19 cellular contexts compared by ENCODE assay signal in the genomic region with DNA sequence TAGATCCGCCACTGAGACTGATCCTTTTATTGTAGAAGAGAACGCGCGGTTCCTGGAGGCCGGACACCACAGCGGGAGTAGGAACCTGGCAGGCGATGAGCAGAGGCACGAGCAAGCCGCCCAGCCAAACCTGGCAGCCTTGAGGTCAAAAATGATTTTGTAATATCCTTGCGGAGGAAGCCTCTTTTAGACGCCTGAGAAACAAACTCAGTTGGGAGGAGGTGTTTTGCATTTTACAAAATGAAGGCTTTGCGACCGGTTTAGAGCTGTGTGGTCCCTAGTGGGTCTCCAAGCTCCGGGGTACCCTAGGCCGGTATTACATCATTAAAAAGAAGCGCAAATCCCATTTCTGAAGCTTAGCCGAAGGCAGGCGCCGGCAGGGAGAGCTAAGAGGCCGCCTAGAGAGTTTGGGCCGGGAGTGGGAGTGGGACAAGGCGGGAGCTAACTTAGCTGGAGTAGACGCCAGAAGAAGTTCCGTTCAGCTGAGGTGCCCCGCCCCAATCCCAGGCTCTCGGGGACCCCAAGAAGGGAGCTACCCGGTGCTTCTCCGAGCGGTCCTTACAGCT. TPM values are rescaled to one million over a fixed set of nuclear protein-coding genes. Genes with fewer than 3 reads are reported as not detected.
A peak's percentile ranks its signal among the peaks of the same experiment; 100 is the strongest.
DNase-seq lines count a peak whose midpoint lies in the region; ATAC-seq and TF ChIP-seq lines count a peak whose summit lies in the region.
"Had no signal": no experiment of that assay in that cellular context is flagged by ENCODE, and none has a peak within 500 bp of the region (broad histone marks: within the 10 kb centered on the region; RNA-seq: fewer than 3 reads in every experiment).

No MANE protein-coding gene starts in this region.

- H3K27ac Mint-ChIP-seq in activated CD8-positive, alpha-beta T cell treated with anti-CD3 and anti-CD28 coated beads, Interleukin-2, amount 10 ng/mL, durations not matched to agents 7 days and 5 days = peak overlapping the region; percentile 19
- no peak overlapping the region for H3K27ac Mint-ChIP-seq in activated CD8-positive, alpha-beta T cell treated with anti-CD3 and anti-CD28 coated beads for 36 hours
- H3K27ac Mint-ChIP-seq: activated naive CD4-positive, alpha-beta T cell treated with anti-CD3 and anti-CD28 coated beads for 36 hours; stimulated activated memory B cell treated with anti-CD40 and anti-IgM and Interleukin-4, amounts not matched to agents 10 μg/mL and 1 μg/mL and 100 μg/mL, for 72 hours had no signal

- CTCF ChIA-PET in activated CD8-positive, alpha-beta T cell treated with anti-CD3 and anti-CD28 coated beads, Interleukin-2, amount 10 ng/mL, durations not matched to agents 7 days and 5 days (lab: Charles Lee) = no interaction called here
- CTCF ChIA-PET in activated CD8-positive, alpha-beta T cell treated with anti-CD3 and anti-CD28 coated beads for 36 hours (lab: Charles Lee) = no interaction called here

- intact Hi-C loops in activated CD8-positive, alpha-beta T cell treated with anti-CD3 and anti-CD28 coated beads for 36 hours (cut with micrococcal nuclease) = loop anchor here (10.0 kb wide), 1 partner anchor 911 kb away; a partner anchor contains a TSS
- intact Hi-C loops in heart left ventricle (cut with DNase I) = loop anchor here in 2 of 10 donors (5.0 to 10.0 kb wide), 3 partner anchors 121 to 341 kb away; no protein-coding TSS in a partner anchor
- intact Hi-C loops in tibial artery (cut with DNase I; ENCODE audit: low total_unique reads) = no loop called here
- intact Hi-C loops in ascending aorta (cut with DNase I) = loop anchor here (10.0 kb wide), 1 partner anchor 1571 kb away; a partner anchor contains a TSS

- H3K27me3 Mint-ChIP-seq in activated CD8-positive, alpha-beta T cell treated with anti-CD3 and anti-CD28 coated beads, Interleukin-2, amount 10 ng/mL, durations not matched to agents 7 days and 5 days (ENCODE audit: low read depth) = peaks cover 65% of the 10 kb centered on the region
- peaks cover 66% of the 10 kb centered on the region for H3K27me3 Mint-ChIP-seq in activated CD8-positive, alpha-beta T cell treated with anti-CD3 and anti-CD28 coated beads for 36 hours

- no peak overlapping the region for H3K4me3 Mint-ChIP-seq in activated CD8-positive, alpha-beta T cell treated with anti-CD3 and anti-CD28 coated beads, Interleukin-2, amount 10 ng/mL, durations not matched to agents 7 days and 5 days
- H3K4me3 Mint-ChIP-seq in activated CD8-positive, alpha-beta T cell treated with anti-CD3 and anti-CD28 coated beads for 36 hours = no peak overlapping the region
- H3K4me3 Mint-ChIP-seq: activated naive CD4-positive, alpha-beta T cell treated with anti-CD3 and anti-CD28 coated beads for 36 hours; stimulated activated memory B cell treated with anti-CD40 and anti-IgM and Interleukin-4, amounts not matched to agents 10 μg/mL and 1 μg/mL and 100 μg/mL, for 72 hours had no signal

- peak overlapping the region in 7 of 12 donors; percentile 2 to 45 (median 23) for H3K27ac ChIP-seq in heart left ventricle
- peak overlapping the region; percentile 99 to 100 for H3K27ac ChIP-seq in tibial artery
- H3K27ac ChIP-seq in ascending aorta = no peak overlapping the region
- H3K27ac ChIP-seq: psoas muscle, upper lobe of right lung had no signal

- H3K27me3 ChIP-seq in heart left ventricle = peaks cover 9 to 100% (median 80%) of the 10 kb centered on the region in 9 donors
- H3K27me3 ChIP-seq in tibial artery = no peaks in the 10 kb centered on the region
- no peaks in the 10 kb centered on the region for H3K27me3 ChIP-seq in ascending aorta

- no peak for ATAC-seq in activated CD8-positive, alpha-beta T cell treated with anti-CD3 and anti-CD28 coated beads, Interleukin-2, amount 10 ng/mL, durations not matched to agents 7 days and 5 days
- no peak for ATAC-seq in activated CD8-positive, alpha-beta T cell treated with anti-CD3 and anti-CD28 coated beads for 36 hours
- ATAC-seq in heart left ventricle (no peak), HG03469 (IDR thresholded peaks at IDR 0.05; ENCODE audit: unreplicated experiment) (no peak)
- ATAC-seq: A549; K562; PC-3; psoas muscle; stimulated activated memory B cell treated with anti-CD40 and anti-IgM and Interleukin-4, amounts not matched to agents 10 μg/mL and 1 μg/mL and 100 μg/mL, for 72 hours; upper lobe of right lung had no signal

- peaks cover 10% of the 10 kb centered on the region for H3K4me1 Mint-ChIP-seq in activated CD8-positive, alpha-beta T cell treated with anti-CD3 and anti-CD28 coated beads, Interleukin-2, amount 10 ng/mL, durations not matched to agents 7 days and 5 days (ENCODE audit: low read depth)
- peaks cover 6% of the 10 kb centered on the region for H3K4me1 Mint-ChIP-seq in activated CD8-positive, alpha-beta T cell treated with anti-CD3 and anti-CD28 coated beads for 36 hours (ENCODE audit: low read depth)

- peaks cover 15% of the 10 kb centered on the region for H3K36me3 Mint-ChIP-seq in activated CD8-positive, alpha-beta T cell treated with anti-CD3 and anti-CD28 coated beads, Interleukin-2, amount 10 ng/mL, durations not matched to agents 7 days and 5 days (ENCODE audit: low read depth)
- H3K36me3 Mint-ChIP-seq in activated CD8-positive, alpha-beta T cell treated with anti-CD3 and anti-CD28 coated beads for 36 hours (ENCODE audit: low read depth) = peaks cover 4% of the 10 kb centered on the region
- H3K36me3 Mint-ChIP-seq: stimulated activated memory B cell treated with anti-CD40 and anti-IgM and Interleukin-4, amounts not matched to agents 10 μg/mL and 1 μg/mL and 100 μg/mL, for 72 hours had no signal

- H3K4me3 ChIP-seq in heart left ventricle (no peak overlapping the region), tibial artery (peak overlapping the region in 1 of 2 donors; percentile 25), ascending aorta (no peak overlapping the region)
- H3K4me3 ChIP-seq: A549, K562, psoas muscle, upper lobe of right lung had no signal

- DNase-seq in activated CD8-positive, alpha-beta T cell treated with anti-CD3 and anti-CD28 coated beads, Interleukin-2, amount 10 ng/mL, durations not matched to agents 7 days and 5 days = no peak
- no peak for DNase-seq in activated CD8-positive, alpha-beta T cell treated with anti-CD3 and anti-CD28 coated beads for 36 hours
- DNase-seq in heart left ventricle (peak in 3 of 5 donors; percentile 37 to 67 (median 45)), left kidney (ENCODE audit: low read depth, low spot score) (peak; percentile 29), tibial artery (peak; percentile 25 to 70), AG08395 (ENCODE audit: low spot score) (no peak), ascending aorta (ENCODE audit: low spot score in 2 of 2) (no peak)
- DNase-seq: activated naive CD4-positive, alpha-beta T cell treated with anti-CD3 and anti-CD28 coated beads for 36 hours; C1 segment of cervical spinal cord; effector CD8-positive, alpha-beta T cell; NCI-H526; PC-3; T1000; upper lobe of right lung had no signal

- POLR2A ChIA-PET in activated CD8-positive, alpha-beta T cell treated with anti-CD3 and anti-CD28 coated beads, Interleukin-2, amount 10 ng/mL, durations not matched to agents 7 days and 5 days (lab: Charles Lee) = no interaction called here
- POLR2A ChIA-PET in activated CD8-positive, alpha-beta T cell treated with anti-CD3 and anti-CD28 coated beads for 36 hours (lab: Charles Lee) = no interaction called here

- H3K4me1 ChIP-seq in heart left ventricle (peaks cover 0 to 19% (median 0%) of the 10 kb centered on the region in 12 donors), tibial artery (peaks cover 0 to 24% (median 4%) of the 10 kb centered on the region in 4 donors), ascending aorta (no peaks in the 10 kb centered on the region)
- H3K4me1 ChIP-seq: psoas muscle had no signal

- no peak for TF ChIP-seq POLR2A in heart left ventricle (IDR thresholded peaks at IDR 0.05)

- no peak for TF ChIP-seq CTCF in activated CD8-positive, alpha-beta T cell treated with anti-CD3 and anti-CD28 coated beads for 36 hours (IDR thresholded peaks at IDR 0.05)
- no peak for TF ChIP-seq CTCF in heart left ventricle (IDR thresholded peaks at IDR 0.05)
- no peak for TF ChIP-seq CTCF in tibial artery (IDR thresholded peaks at IDR 0.05)
- TF ChIP-seq CTCF in ascending aorta (IDR thresholded peaks at IDR 0.05) = no peak

- H3K9me3 Mint-ChIP-seq in activated CD8-positive, alpha-beta T cell treated with anti-CD3 and anti-CD28 coated beads, Interleukin-2, amount 10 ng/mL, durations not matched to agents 7 days and 5 days (ENCODE audit: insufficient read depth) = peaks cover 11% of the 10 kb centered on the region
- peaks cover 2% of the 10 kb centered on the region for H3K9me3 Mint-ChIP-seq in activated CD8-positive, alpha-beta T cell treated with anti-CD3 and anti-CD28 coated beads for 36 hours

- no peaks in the 10 kb centered on the region for H3K36me3 ChIP-seq in heart left ventricle
- H3K36me3 ChIP-seq in tibial artery = no peaks in the 10 kb centered on the region
- H3K36me3 ChIP-seq in ascending aorta = no peaks in the 10 kb centered on the region
- H3K36me3 ChIP-seq: upper lobe of right lung had no signal

- H3K9me3 ChIP-seq in heart left ventricle (no peaks in the 10 kb centered on the region), tibial artery (no peaks in the 10 kb centered on the region), ascending aorta (no peaks in the 10 kb centered on the region)
- H3K9me3 ChIP-seq: A549, psoas muscle, upper lobe of right lung had no signal

- WGBS in heart left ventricle, 4 donors = 12 to 40% (median 21%) methylated on average over 22 to 29 of the region's 29 CpGs

RNA-seq across cellular contexts. Expression of a gene that starts 1.8 kb away (rescaled TPM):
- total RNA-seq in activated CD8-positive, alpha-beta T cell treated with anti-CD3 and anti-CD28 coated beads, Interleukin-2, amount 10 ng/mL, durations not matched to agents 7 days and 5 days = not detected
- total RNA-seq in activated CD8-positive, alpha-beta T cell treated with anti-CD3 and anti-CD28 coated beads for 36 hours = not detected
- total RNA-seq in heart left ventricle (10 to 100 TPM in 1 of 9 donors, 1 to 10 TPM in 8; 1.3 to 14.9 (median 3.8) TPM), ascending aorta (81.0 TPM)
- 1 to 10 TPM; 1.7 to 2.1 TPM for polyA plus RNA-seq in heart left ventricle
- total RNA-seq: activated naive CD4-positive, alpha-beta T cell treated with anti-CD3 and anti-CD28 coated beads for 36 hours; PC-3 had no signal

Comparison
In these comparisons a context has a peak if more than half of its experiments do, and no peak if none do; other contexts are left out.
1. DNase-seq: peak in heart left ventricle (3 of 5), left kidney (single experiment) and tibial artery (2 of 2); none in activated CD8-positive, alpha-beta T cell treated with anti-CD3 and anti-CD28 coated beads, Interleukin-2, amount 10 ng/mL, durations not matched to agents 7 days and 5 days (single experiment), activated CD8-positive, alpha-beta T cell treated with anti-CD3 and anti-CD28 coated beads for 36 hours (single experiment), AG08395 (single experiment) and ascending aorta (0 of 2).
2. H3K27ac ChIP-seq: peak in heart left ventricle (7 of 12) and tibial artery (2 of 2); none in ascending aorta (0 of 2).